In genomic region chr11:2169001-2169370, GRCh38 we compare ENCODE assay signal across 3 cellular contexts.
TF ChIP-seq lines count a peak whose summit lies in the region.

No MANE protein-coding gene starts in this region.

TF ChIP-seq in SK-N-SH, 30 proteins besides CTCF, POLR2A, EP300 and RAD21:
- no peak for TF ChIP-seq MXI1 (IDR thresholded peaks at IDR 0.05; ENCODE audit: low read depth, low read length)
- no peak for TF ChIP-seq EZH2phosphoT487 (IDR thresholded peaks at IDR 0.05; ENCODE audit: borderline replicate concordance, low read depth)
- TF ChIP-seq FOXJ3 (CRISPR knock-in tag; IDR thresholded peaks at IDR 0.05), result no peak
- TF ChIP-seq RCOR1 (IDR thresholded peaks at IDR 0.05; ENCODE audit: low read length), result no peak
- TF ChIP-seq MEF2A (IDR thresholded peaks at IDR 0.05; ENCODE audit: borderline replicate concordance, low read depth), result no peak

TF ChIP-seq in SK-N-SH treated with all-trans-retinoic acid at 6 μM for 48 hours, 23 proteins besides CTCF, POLR2A, EP300 and RAD21:
- TF ChIP-seq CSDC2 (CRISPR knock-in tag; IDR thresholded peaks at IDR 0.05) (no peak), BACH2 (CRISPR knock-in tag; IDR thresholded peaks at IDR 0.05; ENCODE audit: borderline replicate concordance) (no peak), CSRNP3 (CRISPR knock-in tag; IDR thresholded peaks at IDR 0.05) (no peak), ESRRG (CRISPR knock-in tag; IDR thresholded peaks at IDR 0.05) (no peak), SNAI2 (CRISPR knock-in tag; IDR thresholded peaks at IDR 0.05) (no peak), TSHZ2 (CRISPR knock-in tag; IDR thresholded peaks at IDR 0.05) (no peak), ZC3H10 (CRISPR knock-in tag; IDR thresholded peaks at IDR 0.05) (no peak)
TF ChIP-seq in SK-N-SH treated with all-trans-retinoic acid at 6 μM for 48 hours: peak in this region for 0.

TF ChIP-seq in HepG2, 621 proteins besides CTCF, POLR2A, EP300 and RAD21:
- TF ChIP-seq PCBP1 (IDR thresholded peaks at IDR 0.05; ENCODE audit: borderline replicate concordance, low read depth, low read length) (0 out of 2 replicates have a peak, but pooled peaks have one; percentile 25), ZNF646 (CRISPR knock-in tag; IDR thresholded peaks at IDR 0.05) (no peak), SMAD1 (CRISPR knock-in tag; IDR thresholded peaks at IDR 0.05; ENCODE audit: borderline replicate concordance, low read depth) (no peak), CC2D1A (CRISPR knock-in tag; IDR thresholded peaks at IDR 0.05) (no peak), FOXA3 (CRISPR knock-in tag; IDR thresholded peaks at IDR 0.05) (no peak), ZNF616 (CRISPR knock-in tag; IDR thresholded peaks at IDR 0.05; ENCODE audit: low read depth) (no peak), RORA (CRISPR knock-in tag; IDR thresholded peaks at IDR 0.05) (no peak), SMC3 (IDR thresholded peaks at IDR 0.05; ENCODE audit: low read length) (no peak), TAF15 (IDR thresholded peaks at IDR 0.05; ENCODE audit: low read depth, low read length, poor library complexity, severe bottlenecking) (no peak), ZFX (CRISPR knock-in tag; IDR thresholded peaks at IDR 0.05; ENCODE audit: low read depth) (0 out of 2 replicates have a peak, but pooled peaks have one; percentile 5), SP140L (CRISPR knock-in tag; IDR thresholded peaks at IDR 0.05; ENCODE audit: borderline replicate concordance) (no peak), RFX1 (IDR thresholded peaks at IDR 0.05) (peak; percentile 41; the same call in 1 of the 2 replicates), MAFG (CRISPR knock-in tag; IDR thresholded peaks at IDR 0.05) (no peak), PLSCR1 (CRISPR knock-in tag; IDR thresholded peaks at IDR 0.05; ENCODE audit: borderline replicate concordance) (no peak), ZBTB49 (CRISPR knock-in tag; IDR thresholded peaks at IDR 0.05; ENCODE audit: borderline replicate concordance) (no peak), ZNF687 (CRISPR knock-in tag; IDR thresholded peaks at IDR 0.05) (peak; percentile 31; the same call in 1 of the 2 replicates), GATAD2A (CRISPR knock-in tag; IDR thresholded peaks at IDR 0.05) (no peak), RARA (CRISPR knock-in tag; IDR thresholded peaks at IDR 0.05) (no peak), ZNF619 (CRISPR knock-in tag; IDR thresholded peaks at IDR 0.05) (no peak), SMARCE1 (IDR thresholded peaks at IDR 0.05; ENCODE audit: borderline replicate concordance) (no peak), RFX3 (CRISPR knock-in tag; IDR thresholded peaks at IDR 0.05) (peak; percentile 25; the same call in 1 of the 2 replicates), RBFOX2 (IDR thresholded peaks at IDR 0.05; ENCODE audit: low read depth, low read length) (no peak)
TF ChIP-seq in HepG2: peak in this region for 5.
